ENCODE assay signal across 1 cellular context in genomic region chr17:76599699-76600460, GRCh38.
TF ChIP-seq lines count a peak whose summit lies in the region.

No MANE protein-coding gene starts in this region.

TF ChIP-seq in IMR-90, 13 proteins besides CTCF, POLR2A, EP300 and RAD21 (continued from another document):
- no peak for TF ChIP-seq ELK1 (IDR thresholded peaks at IDR 0.05; ENCODE audit: borderline replicate concordance, low read depth, low read length)
- TF ChIP-seq RCOR1 (IDR thresholded peaks at IDR 0.05; ENCODE audit: insufficient replicate concordance, low read length), result no peak
